ENCODE assay signal across 15 cellular contexts in the genomic region with DNA sequence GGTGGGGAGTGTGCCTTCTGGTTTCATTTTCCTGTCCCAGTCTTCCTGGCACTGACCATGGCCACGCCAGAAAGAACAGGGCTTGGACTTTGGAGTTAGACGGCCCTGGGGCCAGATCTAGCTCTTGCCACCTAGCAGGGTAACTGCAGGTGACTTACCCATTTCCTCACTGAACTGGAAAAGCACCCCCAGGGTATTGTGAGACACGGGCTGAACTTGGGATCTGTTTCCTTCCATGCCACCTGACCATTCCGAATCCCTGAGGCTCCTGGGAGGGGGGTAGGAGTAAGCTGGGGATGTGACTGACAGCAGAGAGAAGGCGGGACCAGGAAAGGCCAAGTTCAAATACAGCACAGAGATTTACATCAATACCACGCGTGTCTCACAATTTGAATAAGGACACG. TPM values are rescaled to one million over a fixed set of nuclear protein-coding genes. Genes with fewer than 3 reads are reported as not detected.
DNase-seq lines count a peak whose midpoint lies in the region; ATAC-seq and TF ChIP-seq lines count a peak whose summit lies in the region.
"Had no signal": no experiment of that assay in that cellular context is flagged by ENCODE, and none has a peak within 500 bp of the region (broad histone marks: within the 10 kb centered on the region; RNA-seq: fewer than 3 reads in every experiment).

No MANE protein-coding gene starts in this region.

- no peak overlapping the region for H3K4me2 ChIP-seq in SU-DHL-6 (ENCODE audit: low read depth, low read length, poor library complexity, severe bottlenecking)
- H3K4me2 ChIP-seq: neural progenitor cell had no signal

- H3K36me3 ChIP-seq in SU-DHL-6 (ENCODE audit: low read length), result peaks cover 26% of the 10 kb centered on the region

- ATAC-seq in left colon, result peak; percentile 58
- ATAC-seq in stimulated activated memory B cell treated with anti-CD40 and anti-IgM and Interleukin-4, amounts not matched to agents 10 μg/mL and 1 μg/mL and 100 μg/mL, for 72 hours, result no peak
- ATAC-seq in GM18511 (IDR thresholded peaks at IDR 0.05; ENCODE audit: unreplicated experiment), result no peak
- no peak for ATAC-seq in GM19328 (IDR thresholded peaks at IDR 0.05; ENCODE audit: unreplicated experiment)

- no peaks in the 10 kb centered on the region for H3K79me2 ChIP-seq in SU-DHL-6 (ENCODE audit: insufficient read depth, low read length)

- no peak overlapping the region for H2AFZ ChIP-seq in SU-DHL-6 (ENCODE audit: low read depth, low read length, severe bottlenecking)
- H2AFZ ChIP-seq: neural progenitor cell had no signal

- no peak for TF ChIP-seq CTCF in SU-DHL-6 (IDR thresholded peaks at IDR 0.05; ENCODE audit: insufficient read depth, low read length, poor library complexity, severe bottlenecking)

- peaks cover 17% of the 10 kb centered on the region for H3K4me1 Mint-ChIP-seq in activated naive CD4-positive, alpha-beta T cell treated with anti-CD3 and anti-CD28 coated beads for 36 hours (ENCODE audit: low read depth)
- H3K4me1 Mint-ChIP-seq in stimulated activated memory B cell treated with anti-CD40 and anti-IgM and Interleukin-4, amounts not matched to agents 10 μg/mL and 1 μg/mL and 100 μg/mL, for 72 hours, result peaks cover 53% of the 10 kb centered on the region
- H3K4me1 Mint-ChIP-seq: neural progenitor cell had no signal

- no peaks in the 10 kb centered on the region for H3K27me3 Mint-ChIP-seq in activated naive CD4-positive, alpha-beta T cell treated with anti-CD3 and anti-CD28 coated beads for 36 hours (ENCODE audit: low read depth)
- H3K27me3 Mint-ChIP-seq in stimulated activated memory B cell treated with anti-CD40 and anti-IgM and Interleukin-4, amounts not matched to agents 10 μg/mL and 1 μg/mL and 100 μg/mL, for 72 hours, result no peaks in the 10 kb centered on the region

- H3K9me2 ChIP-seq in SU-DHL-6 (replicated peaks; ENCODE audit: insufficient read depth, low read length), result no peaks in the 10 kb centered on the region

- H3K9me3 Mint-ChIP-seq in activated naive CD4-positive, alpha-beta T cell treated with anti-CD3 and anti-CD28 coated beads for 36 hours, result no peaks in the 10 kb centered on the region
- no peaks in the 10 kb centered on the region for H3K9me3 Mint-ChIP-seq in stimulated activated memory B cell treated with anti-CD40 and anti-IgM and Interleukin-4, amounts not matched to agents 10 μg/mL and 1 μg/mL and 100 μg/mL, for 72 hours
- H3K9me3 Mint-ChIP-seq: activated T-helper 2 cell treated with anti-CD3 and anti-CD28 coated beads, Interferon-gamma antibody, Interleukin-2, Interleukin-4, amounts not matched to agents 10 μg/mL and 5 μg/mL and 100 μg/mL, durations not matched to agents 14 hours and 24 hours and 36 hours; neural progenitor cell had no signal

- H3K9ac ChIP-seq in SU-DHL-6 (ENCODE audit: low read length), result no peak overlapping the region
- H3K9ac ChIP-seq: neural progenitor cell had no signal

- H3K4me3 Mint-ChIP-seq in activated naive CD4-positive, alpha-beta T cell treated with anti-CD3 and anti-CD28 coated beads for 36 hours, result no peak overlapping the region
- peak overlapping the region; percentile 15 for H3K4me3 Mint-ChIP-seq in stimulated activated memory B cell treated with anti-CD40 and anti-IgM and Interleukin-4, amounts not matched to agents 10 μg/mL and 1 μg/mL and 100 μg/mL, for 72 hours
- H3K4me3 Mint-ChIP-seq: neural progenitor cell had no signal

- H3K36me3 Mint-ChIP-seq in activated naive CD4-positive, alpha-beta T cell treated with anti-CD3 and anti-CD28 coated beads for 36 hours (ENCODE audit: low read depth), result peaks cover 51% of the 10 kb centered on the region
- H3K36me3 Mint-ChIP-seq in stimulated activated memory B cell treated with anti-CD40 and anti-IgM and Interleukin-4, amounts not matched to agents 10 μg/mL and 1 μg/mL and 100 μg/mL, for 72 hours, result peaks cover 68% of the 10 kb centered on the region

- H3K4me3 ChIP-seq in SU-DHL-6 (ENCODE audit: insufficient read depth, low read length, poor library complexity, severe bottlenecking), result no peak overlapping the region
- H3K4me3 ChIP-seq: neural progenitor cell had no signal

- CTCF ChIA-PET in activated naive CD4-positive, alpha-beta T cell treated with anti-CD3 and anti-CD28 coated beads for 36 hours (lab: Charles Lee), result no interaction called here

- H3K27me3 ChIP-seq in SU-DHL-6 (ENCODE audit: low read length), result no peaks in the 10 kb centered on the region
- H3K27me3 ChIP-seq: neural progenitor cell had no signal

- peaks cover 81% of the 10 kb centered on the region for H3F3A ChIP-seq in SU-DHL-6 (ENCODE audit: insufficient read depth)

- peak overlapping the region; percentile 26 for H3K27ac Mint-ChIP-seq in activated naive CD4-positive, alpha-beta T cell treated with anti-CD3 and anti-CD28 coated beads for 36 hours
- peak overlapping the region; percentile 48 for H3K27ac Mint-ChIP-seq in stimulated activated memory B cell treated with anti-CD40 and anti-IgM and Interleukin-4, amounts not matched to agents 10 μg/mL and 1 μg/mL and 100 μg/mL, for 72 hours
- H3K27ac Mint-ChIP-seq: activated T-helper 2 cell treated with anti-CD3 and anti-CD28 coated beads, Interferon-gamma antibody, Interleukin-2, Interleukin-4, amounts not matched to agents 10 μg/mL and 5 μg/mL and 100 μg/mL, durations not matched to agents 14 hours and 24 hours and 36 hours; neural progenitor cell had no signal

- intact Hi-C loops in activated naive CD4-positive, alpha-beta T cell treated with anti-CD3 and anti-CD28 coated beads for 36 hours (cut with micrococcal nuclease), result no loop called here
- intact Hi-C loops in left colon (cut with DNase I, micrococcal nuclease), result no loop called here

- no peak for DNase-seq in activated naive CD4-positive, alpha-beta T cell treated with anti-CD3 and anti-CD28 coated beads for 36 hours
- no peak for DNase-seq in activated naive CD4-positive, alpha-beta T cell (lab: John Stamatoyannopoulos, UW)
- DNase-seq in left colon, result peak; percentile 69 to 85
- no peak for DNase-seq in caudate nucleus (lab: John Stamatoyannopoulos, UW)
- DNase-seq: central memory CD4-positive, alpha-beta T cell; DND-41; Kasumi-1; NCI-H2171 treated with DMSO at 0.1 percent for 48 hours; stimulated activated CD4-positive, alpha-beta T cell treated with anti-CD3 and anti-CD28 coated beads, Interleukin-12 subunit alpha, Interleukin-12 subunit beta, amount 100 ng/mL, for 4 hours had no signal

- H3K27ac ChIP-seq in SU-DHL-6 (ENCODE audit: low read depth, low read length) (peak overlapping the region; percentile 23; the same call in 1 of the 2 replicates), caudate nucleus (ENCODE audit: low read depth, low read length) (no peak overlapping the region)
- H3K27ac ChIP-seq: neural progenitor cell had no signal

- H3K9me3 ChIP-seq in SU-DHL-6 (ENCODE audit: insufficient read depth, low read length), result no peaks in the 10 kb centered on the region

- peaks cover 5% of the 10 kb centered on the region; the same call in 1 of the 2 replicates for H4K20me1 ChIP-seq in SU-DHL-6 (ENCODE audit: low read depth, low read length)

RNA-seq across cellular contexts. Expression of gene HNRNPAB, which starts 9.4 kb away (rescaled TPM):
- total RNA-seq in activated naive CD4-positive, alpha-beta T cell treated with anti-CD3 and anti-CD28 coated beads for 36 hours, result 100 to 1,000 TPM; 251 to 262 TPM
- total RNA-seq in left colon, result 100 to 1,000 TPM; 274 to 281 TPM

RNA-seq across cellular contexts. Expression of gene PHYKPL, which starts 18.9 kb away (rescaled TPM):
- total RNA-seq in activated naive CD4-positive, alpha-beta T cell treated with anti-CD3 and anti-CD28 coated beads for 36 hours, result 10 to 100 TPM; 50.9 to 51.2 TPM
- total RNA-seq in left colon, result 100 to 1,000 TPM; 157 to 180 TPM

RNA-seq across cellular contexts. Expression of gene GMCL2, which starts 26.6 kb away (rescaled TPM):
- total RNA-seq in activated naive CD4-positive, alpha-beta T cell treated with anti-CD3 and anti-CD28 coated beads for 36 hours, result not detected
- not detected for total RNA-seq in left colon
- total RNA-seq: activated T-helper 2 cell treated with anti-CD3 and anti-CD28 coated beads, Interferon-gamma antibody, Interleukin-2, Interleukin-4, amounts not matched to agents 10 μg/mL and 5 μg/mL and 100 μg/mL, durations not matched to agents 14 hours and 24 hours and 36 hours had no signal

Comparison
In these comparisons a context has a peak if more than half of its experiments do, and no peak if none do; other contexts are left out.
1. DNase-seq: peak in left colon (2 of 2); none in activated naive CD4-positive, alpha-beta T cell treated with anti-CD3 and anti-CD28 coated beads for 36 hours (single experiment), activated naive CD4-positive, alpha-beta T cell (0 of 4) and caudate nucleus (0 of 61).